In the genomic region with DNA sequence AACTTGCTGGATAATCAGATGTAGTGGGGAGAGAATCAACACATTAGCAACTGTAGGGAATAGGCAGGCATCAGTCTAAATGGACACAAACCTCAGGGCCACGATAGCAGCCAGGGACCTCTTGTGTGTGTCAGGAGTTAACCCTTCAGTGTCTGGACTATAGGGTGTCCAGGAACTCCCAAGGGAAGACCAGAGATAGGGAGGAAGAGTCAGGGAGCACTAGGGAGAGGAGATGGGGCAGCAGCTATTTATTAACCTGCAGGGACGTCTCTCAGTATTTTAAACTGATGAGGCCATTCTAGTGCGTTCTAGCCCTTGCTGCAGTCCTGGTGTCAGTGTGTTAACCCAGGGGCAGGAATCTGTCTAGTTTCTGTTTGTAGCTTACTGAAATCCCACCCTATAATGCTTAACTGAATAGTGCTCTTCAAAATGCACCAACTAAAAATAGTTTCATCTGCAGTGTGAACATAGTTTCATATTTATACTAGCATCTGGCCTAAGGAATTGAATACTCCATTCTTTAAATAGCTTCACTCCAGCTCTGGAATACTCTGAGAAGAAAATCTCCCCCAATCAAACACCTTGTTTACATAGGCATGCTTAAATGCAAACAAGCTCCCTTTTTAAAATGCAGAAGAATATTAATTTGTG, we compare ENCODE assay signal across 1 cellular context.
TF ChIP-seq lines count a peak whose summit lies in the region.

No MANE protein-coding gene starts in this region.

TF ChIP-seq in GM12878, 131 proteins besides CTCF, POLR2A, EP300 and RAD21 (continued from another document):
- TF ChIP-seq, protein P1, sequence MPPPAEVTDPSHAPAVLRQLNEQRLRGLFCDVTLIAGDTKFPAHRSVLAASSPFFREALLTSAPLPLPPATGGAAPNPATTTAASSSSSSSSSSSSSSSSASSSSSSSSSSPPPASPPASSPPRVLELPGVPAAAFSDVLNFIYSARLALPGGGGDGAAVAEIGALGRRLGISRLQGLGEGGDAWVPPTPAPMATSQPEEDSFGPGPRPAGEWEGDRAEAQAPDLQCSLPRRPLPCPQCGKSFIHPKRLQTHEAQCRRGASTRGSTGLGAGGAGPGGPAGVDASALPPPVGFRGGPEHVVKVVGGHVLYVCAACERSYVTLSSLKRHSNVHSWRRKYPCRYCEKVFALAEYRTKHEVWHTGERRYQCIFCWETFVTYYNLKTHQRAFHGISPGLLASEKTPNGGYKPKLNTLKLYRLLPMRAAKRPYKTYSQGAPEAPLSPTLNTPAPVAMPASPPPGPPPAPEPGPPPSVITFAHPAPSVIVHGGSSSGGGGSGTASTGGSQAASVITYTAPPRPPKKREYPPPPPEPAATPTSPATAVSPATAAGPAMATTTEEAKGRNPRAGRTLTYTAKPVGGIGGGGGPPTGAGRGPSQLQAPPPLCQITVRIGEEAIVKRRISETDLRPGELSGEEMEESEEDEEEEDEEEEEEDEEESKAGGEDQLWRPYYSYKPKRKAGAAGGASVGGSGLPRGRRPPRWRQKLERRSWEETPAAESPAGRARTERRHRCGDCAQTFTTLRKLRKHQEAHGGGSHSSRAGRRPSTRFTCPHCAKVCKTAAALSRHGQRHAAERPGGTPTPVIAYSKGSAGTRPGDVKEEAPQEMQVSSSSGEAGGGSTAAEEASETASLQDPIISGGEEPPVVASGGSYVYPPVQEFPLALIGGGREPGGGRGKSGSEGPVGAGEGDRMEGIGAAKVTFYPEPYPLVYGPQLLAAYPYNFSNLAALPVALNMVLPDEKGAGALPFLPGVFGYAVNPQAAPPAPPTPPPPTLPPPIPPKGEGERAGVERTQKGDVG (CRISPR knock-in tag; IDR thresholded peaks at IDR 0.05): no peak
- TF ChIP-seq MEF2A (IDR thresholded peaks at IDR 0.05; ENCODE audit: insufficient read depth, low read depth, low read length) (0 out of 2 replicates have a peak, but pooled peaks have one; percentile 50), IKZF2 (IDR thresholded peaks at IDR 0.05) (peak in 1 of 2 experiments; percentile 25; a peak in 1 of 4 replicates), NFIC (IDR thresholded peaks at IDR 0.05; ENCODE audit: low read depth, low read length) (peak; percentile 21; the same call in 1 of the 2 replicates), SMAD5 (IDR thresholded peaks at IDR 0.05; ENCODE audit: low read depth) (no peak), ATF7 (IDR thresholded peaks at IDR 0.05; ENCODE audit: low read depth) (no peak), JUND (IDR thresholded peaks at IDR 0.05; ENCODE audit: low read depth, low read length) (no peak), ZBTB33 (IDR thresholded peaks at IDR 0.05) (no peak), CBX5 (IDR thresholded peaks at IDR 0.05; ENCODE audit: low read depth) (no peak)
- TF ChIP-seq, protein P2, sequence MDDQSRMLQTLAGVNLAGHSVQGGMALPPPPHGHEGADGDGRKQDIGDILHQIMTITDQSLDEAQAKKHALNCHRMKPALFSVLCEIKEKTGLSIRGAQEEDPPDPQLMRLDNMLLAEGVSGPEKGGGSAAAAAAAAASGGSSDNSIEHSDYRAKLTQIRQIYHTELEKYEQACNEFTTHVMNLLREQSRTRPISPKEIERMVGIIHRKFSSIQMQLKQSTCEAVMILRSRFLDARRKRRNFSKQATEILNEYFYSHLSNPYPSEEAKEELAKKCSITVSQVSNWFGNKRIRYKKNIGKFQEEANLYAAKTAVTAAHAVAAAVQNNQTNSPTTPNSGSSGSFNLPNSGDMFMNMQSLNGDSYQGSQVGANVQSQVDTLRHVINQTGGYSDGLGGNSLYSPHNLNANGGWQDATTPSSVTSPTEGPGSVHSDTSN (IDR thresholded peaks at IDR 0.05; ENCODE audit: insufficient replicate concordance, low read depth, low read length): no peak
